11 cellular contexts compared by ENCODE assay signal in the genomic region with DNA sequence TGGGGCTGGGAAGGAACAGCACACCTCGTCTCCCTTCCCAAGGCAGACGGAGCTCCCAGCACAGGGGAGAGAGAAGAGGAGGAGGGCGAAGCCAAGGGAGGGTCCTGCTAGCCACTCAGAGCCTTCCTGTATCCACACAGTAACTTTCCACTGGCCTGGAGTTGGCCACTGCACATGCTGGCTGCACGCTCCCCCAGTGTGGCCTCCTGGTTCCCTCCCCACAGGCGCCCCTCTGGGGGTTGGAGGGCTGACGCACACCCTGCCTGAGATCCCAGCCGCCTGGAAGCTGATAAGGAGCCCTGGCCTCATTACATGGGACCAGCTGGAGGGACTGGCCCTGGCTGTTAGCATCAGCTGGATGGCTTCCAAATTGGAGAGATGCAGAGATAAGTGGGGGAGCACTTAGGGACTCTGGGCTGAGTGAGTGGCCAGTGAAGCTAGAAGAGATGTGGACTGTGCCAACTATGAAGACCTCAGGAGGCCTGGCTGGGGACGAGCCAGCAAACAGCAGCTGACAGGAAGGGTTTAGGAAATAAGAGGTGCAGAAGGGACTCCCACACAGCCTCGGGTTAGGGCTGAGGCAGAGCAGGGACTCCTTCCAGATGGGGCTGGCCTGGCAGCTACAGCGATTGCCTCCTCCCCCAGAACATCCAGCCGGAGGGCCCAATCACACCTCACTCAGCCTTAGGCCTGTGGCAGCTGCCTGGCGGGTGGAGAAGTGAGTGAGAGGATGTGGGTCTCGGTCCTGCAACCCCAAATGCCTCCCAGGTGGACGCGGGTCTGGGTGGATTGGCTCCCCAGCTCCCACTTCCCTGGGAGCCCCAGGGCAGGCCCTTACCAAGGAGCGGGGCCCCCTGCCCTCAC. TPM values are rescaled to one million over a fixed set of nuclear protein-coding genes. Genes with fewer than 3 reads are reported as not detected.
DNase-seq lines count a peak whose midpoint lies in the region; ATAC-seq and TF ChIP-seq lines count a peak whose summit lies in the region.
"Had no signal": no experiment of that assay in that cellular context is flagged by ENCODE, and none has a peak within 500 bp of the region (broad histone marks: within the 10 kb centered on the region; RNA-seq: fewer than 3 reads in every experiment).

No MANE protein-coding gene starts in this region.

- H3K4me2 ChIP-seq in osteoblast (ENCODE audit: insufficient read depth, low read length) = peak overlapping the region; percentile 33

- TF ChIP-seq CTCF in foreskin keratinocyte (conservative IDR thresholded peaks at IDR 0.05) (no peak), osteoblast (IDR thresholded peaks at IDR 0.05; ENCODE audit: extremely low read depth, low read depth, low read length) (no peak), endothelial cell (IDR thresholded peaks at IDR 0.05; ENCODE audit: unreplicated experiment) (no peak)

- H3K27me3 ChIP-seq in foreskin keratinocyte = peaks cover 3% of the 10 kb centered on the region
- H3K27me3 ChIP-seq in osteoblast (ENCODE audit: insufficient read depth, low read length) = peaks cover 12% of the 10 kb centered on the region

- H4K20me1 ChIP-seq in osteoblast (ENCODE audit: insufficient read depth, low read length) = no peaks in the 10 kb centered on the region

- no peak overlapping the region for H3K27ac Mint-ChIP-seq in activated CD8-positive, alpha-beta memory T cell treated with anti-CD3 and anti-CD28 coated beads, Interleukin-2, amount 10 ng/mL, durations not matched to agents 7 days and 5 days
- no peak overlapping the region for H3K27ac Mint-ChIP-seq in endothelial cell (ENCODE audit: unreplicated experiment)
- H3K27ac Mint-ChIP-seq: CD4-positive, CD25-positive, alpha-beta regulatory T cell had no signal

- no peaks in the 10 kb centered on the region for H3K36me3 ChIP-seq in osteoblast (ENCODE audit: insufficient read depth, low read length)

- H3K27ac ChIP-seq in foreskin keratinocyte = no peak overlapping the region
- peak overlapping the region; percentile 46 for H3K27ac ChIP-seq in osteoblast (ENCODE audit: low read depth, low read length)
- H3K27ac ChIP-seq: SK-N-MC had no signal

- H3K4me1 ChIP-seq in foreskin keratinocyte (no peaks in the 10 kb centered on the region), osteoblast (ENCODE audit: insufficient read depth, low read length) (peaks cover 24% of the 10 kb centered on the region)

- peak overlapping the region; percentile 6 for H2AFZ ChIP-seq in osteoblast (ENCODE audit: low read length)

- no peaks in the 10 kb centered on the region for H3K4me1 Mint-ChIP-seq in activated CD8-positive, alpha-beta memory T cell treated with anti-CD3 and anti-CD28 coated beads, Interleukin-2, amount 10 ng/mL, durations not matched to agents 7 days and 5 days
- no peaks in the 10 kb centered on the region for H3K4me1 Mint-ChIP-seq in endothelial cell (ENCODE audit: unreplicated experiment)
- H3K4me1 Mint-ChIP-seq: CD4-positive, CD25-positive, alpha-beta regulatory T cell had no signal

- CTCF ChIA-PET in activated CD8-positive, alpha-beta memory T cell treated with anti-CD3 and anti-CD28 coated beads, Interleukin-2, amount 10 ng/mL, durations not matched to agents 7 days and 5 days (lab: Charles Lee) = interaction anchor here (0.7 to 3.9 kb wide), 7 partner anchors 18 to 187 kb away, joined by 3 to 13 read pairs (median 4); no protein-coding TSS in a partner anchor

- peak; percentile 35 for DNase-seq in activated CD8-positive, alpha-beta memory T cell treated with anti-CD3 and anti-CD28 coated beads, Interleukin-2, amount 10 ng/mL, durations not matched to agents 7 days and 5 days
- no peak for DNase-seq in activated CD8-positive, alpha-beta memory T cell treated with anti-CD3 and anti-CD28 coated beads, Interleukin-2, amount 50 U/mL, for 48 hours
- DNase-seq in SHP77 treated with DMSO at 0.1 percent for 48 hours (lab: John Stamatoyannopoulos, UW) (peak; percentile 73), foreskin keratinocyte (no peak), osteoblast (ENCODE audit: insufficient read length, low spot score, missing footprints) (peak; percentile 98), endothelial cell (ENCODE audit: low spot score) (no peak)
- no peak for DNase-seq in stimulated activated naive CD4-positive, alpha-beta T cell (lab: John Stamatoyannopoulos, UW)
- DNase-seq in activated CD4-positive, alpha-beta T cell treated with anti-CD3 and anti-CD28 coated beads for 48 hours = no peak
- DNase-seq: CD4-positive, CD25-positive, alpha-beta regulatory T cell had no signal

- no peaks in the 10 kb centered on the region for H3K79me2 ChIP-seq in osteoblast (ENCODE audit: insufficient read depth, low read length)

- no peak overlapping the region for H3K4me3 Mint-ChIP-seq in activated CD8-positive, alpha-beta memory T cell treated with anti-CD3 and anti-CD28 coated beads, Interleukin-2, amount 10 ng/mL, durations not matched to agents 7 days and 5 days
- no peak overlapping the region for H3K4me3 Mint-ChIP-seq in endothelial cell (ENCODE audit: unreplicated experiment)
- H3K4me3 Mint-ChIP-seq: CD4-positive, CD25-positive, alpha-beta regulatory T cell had no signal

- ATAC-seq in activated CD8-positive, alpha-beta memory T cell treated with anti-CD3 and anti-CD28 coated beads, Interleukin-2, amount 10 ng/mL, durations not matched to agents 7 days and 5 days = no peak
- ATAC-seq in foreskin keratinocyte = peak; percentile 10

- H3K27me3 Mint-ChIP-seq in activated CD8-positive, alpha-beta memory T cell treated with anti-CD3 and anti-CD28 coated beads, Interleukin-2, amount 10 ng/mL, durations not matched to agents 7 days and 5 days = peaks cover 8% of the 10 kb centered on the region
- peaks cover 3% of the 10 kb centered on the region for H3K27me3 Mint-ChIP-seq in endothelial cell (ENCODE audit: unreplicated experiment)

- H3K36me3 Mint-ChIP-seq in activated CD8-positive, alpha-beta memory T cell treated with anti-CD3 and anti-CD28 coated beads, Interleukin-2, amount 10 ng/mL, durations not matched to agents 7 days and 5 days = no peaks in the 10 kb centered on the region
- no peaks in the 10 kb centered on the region for H3K36me3 Mint-ChIP-seq in endothelial cell (ENCODE audit: low read depth, unreplicated experiment)
- H3K36me3 Mint-ChIP-seq: CD4-positive, CD25-positive, alpha-beta regulatory T cell had no signal

- H3K9me3 ChIP-seq in osteoblast (ENCODE audit: low read depth, low read length) = no peaks in the 10 kb centered on the region

- H3K4me3 ChIP-seq in osteoblast (ENCODE audit: insufficient read depth, low read length) = no peak overlapping the region
- H3K4me3 ChIP-seq: SK-N-MC, skin epidermis had no signal

- no peaks in the 10 kb centered on the region for H3K9me3 Mint-ChIP-seq in activated CD8-positive, alpha-beta memory T cell treated with anti-CD3 and anti-CD28 coated beads, Interleukin-2, amount 10 ng/mL, durations not matched to agents 7 days and 5 days (ENCODE audit: low read depth)
- H3K9me3 Mint-ChIP-seq in endothelial cell (ENCODE audit: unreplicated experiment) = no peaks in the 10 kb centered on the region

RNA-seq across cellular contexts. Expression of gene BCDIN3D, which starts 26.3 kb away (rescaled TPM):
- total RNA-seq in activated CD8-positive, alpha-beta memory T cell treated with anti-CD3 and anti-CD28 coated beads, Interleukin-2, amount 10 ng/mL, durations not matched to agents 7 days and 5 days = 1 to 10 TPM; 8.2 to 8.3 TPM
- total RNA-seq in foreskin keratinocyte = 2.9 and 3.0 TPM in 2 replicates
- polyA plus RNA-seq in foreskin keratinocyte = 2.4 and 2.8 TPM in 2 replicates
- 4.7 and 5.4 TPM in 2 replicates for total RNA-seq in osteoblast
- 2.6 TPM for total RNA-seq in endothelial cell (ENCODE audit: unreplicated experiment)

RNA-seq across cellular contexts. Expression of gene FAIM2, which starts 34.5 kb away (rescaled TPM):
- total RNA-seq in activated CD8-positive, alpha-beta memory T cell treated with anti-CD3 and anti-CD28 coated beads, Interleukin-2, amount 10 ng/mL, durations not matched to agents 7 days and 5 days = under 1 TPM; 0.05 to 0.06 TPM
- not detected in 2 replicates for total RNA-seq in foreskin keratinocyte
- not detected in 2 replicates for polyA plus RNA-seq in foreskin keratinocyte
- total RNA-seq in osteoblast = 0.88 and 1.4 TPM in 2 replicates
- total RNA-seq in endothelial cell (ENCODE audit: unreplicated experiment) = not detected

RNA-seq across cellular contexts. Expression of gene NCKAP5L, which starts 41.0 kb away (rescaled TPM):
- 1 to 10 TPM; 1.1 to 1.4 TPM for total RNA-seq in activated CD8-positive, alpha-beta memory T cell treated with anti-CD3 and anti-CD28 coated beads, Interleukin-2, amount 10 ng/mL, durations not matched to agents 7 days and 5 days
- total RNA-seq in foreskin keratinocyte (15.7 and 16.2 TPM in 2 replicates), osteoblast (34.8 and 40.5 TPM in 2 replicates), endothelial cell (ENCODE audit: unreplicated experiment) (70.9 TPM)
- 8.8 and 9.1 TPM in 2 replicates for polyA plus RNA-seq in foreskin keratinocyte

Comparison
In these comparisons a context has a peak if more than half of its experiments do, and no peak if none do; other contexts are left out.
1. DNase-seq: peak in activated CD8-positive, alpha-beta memory T cell treated with anti-CD3 and anti-CD28 coated beads, Interleukin-2, amount 10 ng/mL, durations not matched to agents 7 days and 5 days (single experiment), SHP77 treated with DMSO at 0.1 percent for 48 hours (single experiment) and osteoblast (single experiment); none in activated CD8-positive, alpha-beta memory T cell treated with anti-CD3 and anti-CD28 coated beads, Interleukin-2, amount 50 U/mL, for 48 hours (single experiment), foreskin keratinocyte (0 of 2), stimulated activated naive CD4-positive, alpha-beta T cell (0 of 6), endothelial cell (single experiment) and activated CD4-positive, alpha-beta T cell treated with anti-CD3 and anti-CD28 coated beads for 48 hours (single experiment).